In genomic region chr5:76503929-76504328, GRCh38 we compare ENCODE assay signal across 20 cellular contexts.
"Had no signal": no experiment of that assay in that cellular context is flagged by ENCODE, and none has a peak within 500 bp of the region (broad histone marks: within the 10 kb centered on the region; RNA-seq: fewer than 3 reads in every experiment).

No MANE protein-coding gene starts in this region.

- H3K4me3 ChIP-seq: breast epithelium, colonic mucosa, esophagus squamous epithelium, gastrocnemius medialis, prostate gland, stomach, suprapubic skin, tibial nerve had no signal

- DNase-seq: activated naive CD8-positive, alpha-beta T cell treated with anti-CD3 and anti-CD28 coated beads for 36 hours; activated T-cell treated with anti-CD3 and anti-CD28 coated beads, Interleukin-2, amount 50 U/mL, for 1 hour; amniotic stem cell; colonic mucosa; endodermal cell; esophagus squamous epithelium; gastrocnemius medialis; hippocampal formation; stimulated activated CD4-positive, alpha-beta T cell treated with anti-CD3 and anti-CD28 coated beads, Interleukin-1b, Interleukin-23, amount 100 ng/mL, for 48 hours; stomach; SW 1271 had no signal

- ATAC-seq: gastrocnemius medialis; stimulated activated memory B cell treated with anti-CD40 and anti-IgM and Interleukin-4, amounts not matched to agents 10 μg/mL and 1 μg/mL and 100 μg/mL, for 72 hours had no signal

- H3K9me3 Mint-ChIP-seq: activated naive CD8-positive, alpha-beta T cell treated with anti-CD3 and anti-CD28 coated beads for 36 hours; endodermal cell; memory B cell; neural crest cell; stimulated activated memory B cell treated with anti-CD40 and anti-IgM and Interleukin-4, amounts not matched to agents 10 μg/mL and 1 μg/mL and 100 μg/mL, for 72 hours had no signal

- H3K4me3 Mint-ChIP-seq: activated naive CD8-positive, alpha-beta T cell treated with anti-CD3 and anti-CD28 coated beads for 36 hours; endodermal cell; memory B cell; neural crest cell; stimulated activated memory B cell treated with anti-CD40 and anti-IgM and Interleukin-4, amounts not matched to agents 10 μg/mL and 1 μg/mL and 100 μg/mL, for 72 hours had no signal

- H3K4me1 Mint-ChIP-seq: memory B cell; stimulated activated memory B cell treated with anti-CD40 and anti-IgM and Interleukin-4, amounts not matched to agents 10 μg/mL and 1 μg/mL and 100 μg/mL, for 72 hours had no signal

- H3K9me3 ChIP-seq: breast epithelium, colonic mucosa, esophagus squamous epithelium, gastrocnemius medialis, prostate gland, stomach, suprapubic skin, tibial nerve had no signal

- H3K27me3 ChIP-seq: breast epithelium, colonic mucosa, esophagus squamous epithelium, gastrocnemius medialis, stomach, suprapubic skin, tibial nerve had no signal

- H3K27ac Mint-ChIP-seq: activated naive CD8-positive, alpha-beta T cell treated with anti-CD3 and anti-CD28 coated beads for 36 hours; endodermal cell; memory B cell; stimulated activated memory B cell treated with anti-CD40 and anti-IgM and Interleukin-4, amounts not matched to agents 10 μg/mL and 1 μg/mL and 100 μg/mL, for 72 hours had no signal

- H3K27ac ChIP-seq: breast epithelium, colonic mucosa, esophagus squamous epithelium, gastrocnemius medialis, prostate gland, stomach, suprapubic skin, tibial nerve had no signal

- H3K27me3 Mint-ChIP-seq: activated naive CD8-positive, alpha-beta T cell treated with anti-CD3 and anti-CD28 coated beads for 36 hours; memory B cell; stimulated activated memory B cell treated with anti-CD40 and anti-IgM and Interleukin-4, amounts not matched to agents 10 μg/mL and 1 μg/mL and 100 μg/mL, for 72 hours had no signal

- FAIRE-seq: TTC549, urothelium cell line had no signal

- H3K36me3 ChIP-seq: breast epithelium, colonic mucosa, esophagus squamous epithelium, gastrocnemius medialis, prostate gland, stomach, suprapubic skin, tibial nerve had no signal

- H3K4me1 ChIP-seq: breast epithelium, colonic mucosa, esophagus squamous epithelium, gastrocnemius medialis, prostate gland, suprapubic skin, tibial nerve had no signal

- H3K36me3 Mint-ChIP-seq: memory B cell; stimulated activated memory B cell treated with anti-CD40 and anti-IgM and Interleukin-4, amounts not matched to agents 10 μg/mL and 1 μg/mL and 100 μg/mL, for 72 hours had no signal
